Comparison of ENCODE assay signal across 1 cellular context in the genomic region with DNA sequence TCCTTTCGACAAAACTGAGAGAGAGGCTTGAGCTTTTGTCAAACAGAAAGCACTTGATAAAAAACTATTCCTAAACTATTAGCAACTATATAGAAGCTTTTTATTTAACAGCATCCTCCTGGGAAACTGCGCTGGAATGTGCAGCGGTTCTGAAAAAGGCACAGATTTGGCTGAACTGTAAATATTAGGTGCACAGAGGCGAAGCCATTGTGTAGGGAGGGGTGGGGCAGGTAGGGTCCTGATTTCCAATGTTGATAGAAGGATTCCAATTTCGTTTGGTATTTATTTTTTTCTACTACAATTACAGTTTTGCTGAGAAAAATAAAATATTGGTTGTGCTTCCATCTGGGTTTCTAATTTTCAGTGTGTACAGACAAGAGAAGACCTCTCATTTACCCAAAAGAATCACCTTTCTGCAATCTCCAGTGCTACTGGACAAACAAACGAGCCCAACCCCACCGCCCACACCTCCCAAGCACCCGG.
TF ChIP-seq lines count a peak whose summit lies in the region.

No MANE protein-coding gene starts in this region.

TF ChIP-seq in K562, 482 proteins besides CTCF, POLR2A, EP300 and RAD21 (continued from another document):
- peak; percentile 86 for TF ChIP-seq PRDM10 (IDR thresholded peaks at IDR 0.05; ENCODE audit: partially characterized antibody)
